Comparison of ENCODE assay signal across 31 cellular contexts in the genomic region with DNA sequence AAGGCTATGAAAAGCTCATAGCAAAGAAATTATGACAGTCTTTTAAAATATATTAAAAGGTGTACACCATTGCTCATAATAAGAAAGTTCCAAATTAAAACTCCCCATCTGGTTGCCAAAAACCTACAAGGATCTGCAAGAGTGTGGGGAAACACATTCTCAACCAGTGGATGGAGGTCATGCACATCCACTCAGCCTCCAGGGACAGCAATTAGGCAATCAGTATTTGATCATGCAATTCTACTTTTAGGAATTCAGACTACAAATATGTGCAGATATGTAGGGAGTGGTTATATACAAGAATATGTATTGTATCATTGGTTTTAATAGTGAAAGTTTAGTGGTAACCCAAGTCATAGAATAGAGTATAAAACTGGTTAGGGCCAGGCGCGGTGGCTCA.
"Had no signal": no experiment of that assay in that cellular context is flagged by ENCODE, and none has a peak within 500 bp of the region (broad histone marks: within the 10 kb centered on the region; RNA-seq: fewer than 3 reads in every experiment).

No MANE protein-coding gene starts in this region.

- H3K79me2 ChIP-seq: parathyroid adenoma had no signal

- H3K36me3 ChIP-seq: neural progenitor cell, ovary, right lobe of liver, spleen, suprapubic skin, tibial artery, transverse colon, upper lobe of left lung, uterus had no signal

- ATAC-seq: naive thymus-derived CD4-positive, alpha-beta T cell; natural killer cell; psoas muscle; right cardiac atrium; right lobe of liver; stimulated activated memory B cell treated with anti-CD40 and anti-IgM and Interleukin-4, amounts not matched to agents 10 μg/mL and 1 μg/mL and 100 μg/mL, for 72 hours; stimulated activated naive CD8-positive, alpha-beta T cell treated with anti-CD3 and anti-CD28 coated beads, Interleukin-15, amount 100 ng/mL, for 72 hours; stimulated activated naive CD8-positive, alpha-beta T cell treated with anti-CD3 and anti-CD28 coated beads, Interleukin-15, Interleukin-2, amounts not matched to agents 100 U/mL and 50 U/mL, for 24 hours had no signal

- H3K4me3 ChIP-seq: neural progenitor cell, ovary, psoas muscle, right lobe of liver, skin epidermis, smooth muscle cell, spleen, suprapubic skin, testis, tibial artery, transverse colon, upper lobe of left lung, uterus had no signal

- H3K27ac ChIP-seq: neural progenitor cell, ovary, parathyroid adenoma, psoas muscle, right lobe of liver, skin epidermis, spleen, suprapubic skin, testis, tibial artery, transverse colon, upper lobe of left lung, uterus had no signal

- H3K4me2 ChIP-seq: neural progenitor cell, smooth muscle cell had no signal

- H3K27me3 ChIP-seq: neural progenitor cell, ovary, right lobe of liver, spleen, suprapubic skin, testis, tibial artery, transverse colon, upper lobe of left lung, uterus had no signal

- H3K27me3 Mint-ChIP-seq: progenitor cell of endocrine pancreas; stimulated activated memory B cell treated with anti-CD40 and anti-IgM and Interleukin-4, amounts not matched to agents 10 μg/mL and 1 μg/mL and 100 μg/mL, for 72 hours; stimulated activated naive CD8-positive, alpha-beta T cell treated with anti-CD3 and anti-CD28 coated beads, Interleukin-15, amount 100 ng/mL, for 72 hours had no signal

- H3K4me1 ChIP-seq: psoas muscle, right lobe of liver, spleen, testis, uterus had no signal

- DNase-seq: naive thymus-derived CD4-positive, alpha-beta T cell; natural killer cell; occipital lobe; ovary; posterior cingulate gyrus; psoas muscle; right cardiac atrium; right lobe of liver; spleen; stimulated activated CD4-positive, alpha-beta T cell treated with anti-CD3 and anti-CD28 coated beads, Interleukin-12 subunit alpha, Interleukin-12 subunit beta, amount 100 ng/mL, for 4 hours; stimulated activated CD4-positive, alpha-beta T cell treated with anti-CD3 and anti-CD28 coated beads, Interleukin-1b, Interleukin-23, amount 100 ng/mL, for 48 hours; stimulated activated CD4-positive, alpha-beta T cell treated with anti-CD3 and anti-CD28 coated beads, Interleukin-4, amount 100 ng/mL, for 1 hour; stimulated activated CD4-positive, alpha-beta T cell treated with anti-CD3 and anti-CD28 coated beads, Interleukin-4, amount 100 ng/mL, for 4 hours; stimulated activated CD8-positive, alpha-beta memory T cell treated with anti-CD3 and anti-CD28 coated beads, Interleukin-4, amount 100 ng/mL, for 48 hours; stimulated activated naive CD4-positive, alpha-beta T cell; stimulated activated naive CD8-positive, alpha-beta T cell treated with anti-CD3 and anti-CD28 coated beads, Interleukin-15, amount 100 ng/mL, for 72 hours; stimulated activated naive CD8-positive, alpha-beta T cell treated with anti-CD3 and anti-CD28 coated beads, Interleukin-15, Interleukin-2, amounts not matched to agents 100 U/mL and 50 U/mL, for 24 hours; substantia nigra; testis; tibial artery; transverse colon; upper lobe of left lung; uterus had no signal

- H3K4me1 Mint-ChIP-seq: natural killer cell; stimulated activated memory B cell treated with anti-CD40 and anti-IgM and Interleukin-4, amounts not matched to agents 10 μg/mL and 1 μg/mL and 100 μg/mL, for 72 hours; stimulated activated naive CD8-positive, alpha-beta T cell treated with anti-CD3 and anti-CD28 coated beads, Interleukin-15, amount 100 ng/mL, for 72 hours had no signal

- H2AFZ ChIP-seq: neural progenitor cell, parathyroid adenoma had no signal

- H3K36me3 Mint-ChIP-seq: naive thymus-derived CD4-positive, alpha-beta T cell; natural killer cell; neural progenitor cell; stimulated activated memory B cell treated with anti-CD40 and anti-IgM and Interleukin-4, amounts not matched to agents 10 μg/mL and 1 μg/mL and 100 μg/mL, for 72 hours had no signal

- H3K9ac ChIP-seq: neural progenitor cell, parathyroid adenoma had no signal

- H3K9me3 Mint-ChIP-seq: natural killer cell; nephron; neural progenitor cell; stimulated activated memory B cell treated with anti-CD40 and anti-IgM and Interleukin-4, amounts not matched to agents 10 μg/mL and 1 μg/mL and 100 μg/mL, for 72 hours; stimulated activated naive CD8-positive, alpha-beta T cell treated with anti-CD3 and anti-CD28 coated beads, Interleukin-15, amount 100 ng/mL, for 72 hours had no signal

- H3K9me3 ChIP-seq: ovary, psoas muscle, right lobe of liver, spleen, suprapubic skin, testis, tibial artery, transverse colon, upper lobe of left lung, uterus had no signal

- H3K4me3 Mint-ChIP-seq: naive thymus-derived CD4-positive, alpha-beta T cell; natural killer cell; nephron; neural progenitor cell; stimulated activated memory B cell treated with anti-CD40 and anti-IgM and Interleukin-4, amounts not matched to agents 10 μg/mL and 1 μg/mL and 100 μg/mL, for 72 hours; stimulated activated naive CD8-positive, alpha-beta T cell treated with anti-CD3 and anti-CD28 coated beads, Interleukin-15, amount 100 ng/mL, for 72 hours had no signal

- H3K27ac Mint-ChIP-seq: naive thymus-derived CD4-positive, alpha-beta T cell; natural killer cell; nephron; neural progenitor cell; stimulated activated memory B cell treated with anti-CD40 and anti-IgM and Interleukin-4, amounts not matched to agents 10 μg/mL and 1 μg/mL and 100 μg/mL, for 72 hours; stimulated activated naive CD8-positive, alpha-beta T cell treated with anti-CD3 and anti-CD28 coated beads, Interleukin-15, amount 100 ng/mL, for 72 hours had no signal
